8 cellular contexts compared by ENCODE assay signal in genomic region chr11:34174411-34175041, GRCh38.
DNase-seq lines count a peak whose midpoint lies in the region; ATAC-seq lines count a peak whose summit lies in the region.

No MANE protein-coding gene starts in this region.

- H3K4ac ChIP-seq in mesendoderm (ENCODE audit: low read depth, low read length): no peak overlapping the region

- H3K9ac ChIP-seq in BLaER1 (peak overlapping the region; percentile 24; the same call in 1 of the 2 replicates), mesendoderm (ENCODE audit: low read length) (peak overlapping the region; percentile 56)

- H3K4me1 ChIP-seq in BLaER1 (peaks cover 10% of the 10 kb centered on the region), mesendoderm (ENCODE audit: control insufficient read depth, low read depth, low read length) (no peaks in the 10 kb centered on the region)
- peaks cover 7% of the 10 kb centered on the region for H3K4me1 ChIP-seq in effector memory CD4-positive, alpha-beta T cell (ENCODE audit: control insufficient read depth, insufficient read depth, low read length, poor library complexity, severe bottlenecking)

- no peak overlapping the region for H2AK5ac ChIP-seq in mesendoderm (ENCODE audit: low read length)

- H3K27ac ChIP-seq in BLaER1: no peak overlapping the region
- no peak overlapping the region for H3K27ac ChIP-seq in effector memory CD4-positive, alpha-beta T cell (ENCODE audit: insufficient read depth, low read length, poor library complexity, severe bottlenecking)
- no peak overlapping the region for H3K27ac ChIP-seq in mesendoderm (ENCODE audit: low read depth, low read length)

- H3K79me1 ChIP-seq in mesendoderm (ENCODE audit: low read length): no peaks in the 10 kb centered on the region

- no peaks in the 10 kb centered on the region for H3K9me3 ChIP-seq in BLaER1
- no peaks in the 10 kb centered on the region for H3K9me3 ChIP-seq in effector memory CD4-positive, alpha-beta T cell (ENCODE audit: control insufficient read depth, low read length)

- H3K79me2 ChIP-seq in mesendoderm (ENCODE audit: control insufficient read depth, insufficient read depth, low read length): no peaks in the 10 kb centered on the region

- H2BK120ac ChIP-seq in mesendoderm (ENCODE audit: low read depth, low read length): no peak overlapping the region

- H4K20me1 ChIP-seq in BLaER1: no peaks in the 10 kb centered on the region

- DNase-seq in GM19238 (ENCODE audit: insufficient read length, low spot score) (peak; percentile 90), NCI-H748 treated with DMSO at 0.1 percent for 48 hours (lab: John Stamatoyannopoulos, UW) (peak; percentile 65), mesendoderm (peak; percentile 84)
- peak; percentile 52 to 71 for DNase-seq in activated CD8-positive, alpha-beta memory T cell treated with anti-CD3 and anti-CD28 coated beads for 1 hour (ENCODE audit: extremely low read depth in 1 of 2, low read depth in 1 of 2)
- DNase-seq in effector memory CD4-positive, alpha-beta T cell: peak; percentile 52 to 67 (median 62)
- peak; percentile 65 for DNase-seq in stimulated activated CD8-positive, alpha-beta memory T cell treated with anti-CD3 and anti-CD28 coated beads, Interleukin-15, amount 100 ng/mL, for 24 hours (ENCODE audit: low read depth)

- H3K4me2 ChIP-seq in BLaER1 (peak overlapping the region; percentile 86), mesendoderm (ENCODE audit: low read length) (peak overlapping the region; percentile 59)

- no peak overlapping the region for H4K8ac ChIP-seq in mesendoderm (ENCODE audit: low read depth, low read length)

- WGBS in mesendoderm (ENCODE audit: extremely low coverage, insufficient coverage, low lambda C conversion rate): no CpG with 5 or more reads among the region's 33 CpGs

- ATAC-seq in HG03378 (IDR thresholded peaks at IDR 0.05; ENCODE audit: unreplicated experiment): peak; percentile 65

- H2BK5ac ChIP-seq in mesendoderm (ENCODE audit: low read length): no peak overlapping the region

- H3K18ac ChIP-seq in mesendoderm (ENCODE audit: low read length): no peak overlapping the region

- no peak overlapping the region for H4K5ac ChIP-seq in mesendoderm (ENCODE audit: low read length)

- peak overlapping the region; percentile 52; the same call in 1 of the 2 replicates for H3K4me3 ChIP-seq in BLaER1
- no peak overlapping the region for H3K4me3 ChIP-seq in effector memory CD4-positive, alpha-beta T cell (ENCODE audit: insufficient read depth, low read depth, low read length, poor library complexity, severe bottlenecking)
- H3K4me3 ChIP-seq in mesendoderm (ENCODE audit: low read length): no peak overlapping the region

- H3K56ac ChIP-seq in mesendoderm (ENCODE audit: low read length): peak overlapping the region; percentile 67

- H3K27me3 ChIP-seq in BLaER1: no peaks in the 10 kb centered on the region
- H3K27me3 ChIP-seq in effector memory CD4-positive, alpha-beta T cell (replicated peaks; ENCODE audit: control insufficient read depth, insufficient read depth, low read length, poor library complexity, severe bottlenecking): no peaks in the 10 kb centered on the region
- no peaks in the 10 kb centered on the region for H3K27me3 ChIP-seq in mesendoderm (ENCODE audit: insufficient read depth, low read length, poor library complexity)

- no peak overlapping the region for H3K23ac ChIP-seq in mesendoderm (ENCODE audit: low read length)

- H3K36me3 ChIP-seq in BLaER1 (no peaks in the 10 kb centered on the region), mesendoderm (ENCODE audit: control insufficient read depth, insufficient read depth, low read length) (no peaks in the 10 kb centered on the region)
- no peaks in the 10 kb centered on the region for H3K36me3 ChIP-seq in effector memory CD4-positive, alpha-beta T cell (ENCODE audit: control insufficient read depth, insufficient read depth, low read length)

- H2BK15ac ChIP-seq in mesendoderm (replicated peaks; ENCODE audit: low read depth): no peak overlapping the region
